Comparison of ENCODE assay signal across 1 cellular context in the genomic region with DNA sequence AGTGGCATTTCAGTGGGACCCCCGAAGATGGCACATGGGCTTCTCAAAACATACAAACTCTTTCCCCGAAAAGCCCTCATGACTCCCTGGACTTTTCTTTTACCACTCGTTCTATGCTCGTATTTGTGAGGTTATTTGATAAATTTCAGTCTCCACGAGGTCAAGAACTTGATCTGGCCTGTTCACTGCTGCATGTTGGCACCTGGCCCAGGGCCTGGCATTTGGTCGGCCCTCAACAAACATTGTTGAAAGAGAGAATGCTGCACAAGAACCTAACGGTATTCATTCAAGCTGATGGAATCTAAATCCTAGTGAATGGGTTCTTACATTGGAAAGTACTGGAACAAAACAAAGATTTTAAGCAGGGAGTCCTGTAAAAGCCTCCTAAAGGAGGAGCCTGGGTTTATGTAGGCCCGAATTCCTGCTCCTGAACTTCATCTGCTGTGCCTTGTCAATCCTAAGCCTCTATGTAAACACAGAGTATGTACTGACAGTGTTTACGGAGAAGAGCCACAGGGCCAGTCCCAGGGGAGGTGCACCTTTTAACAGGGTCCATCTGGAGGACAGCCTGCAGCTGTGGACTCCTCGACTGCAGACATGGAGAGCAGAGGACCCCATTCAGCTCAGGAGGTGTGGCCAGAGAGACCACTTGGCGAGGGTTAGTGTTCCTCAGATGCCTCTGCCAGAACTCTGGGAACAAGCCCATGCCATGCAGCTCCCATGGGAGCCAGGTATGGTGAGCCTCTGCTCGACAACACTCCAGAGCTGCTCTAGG.
TF ChIP-seq lines count a peak whose summit lies in the region.

No MANE protein-coding gene starts in this region.

TF ChIP-seq in HepG2, 621 proteins besides CTCF, POLR2A, EP300 and RAD21 (continued from another document and continues in another):
- TF ChIP-seq JUNB (CRISPR knock-in tag; IDR thresholded peaks at IDR 0.05; ENCODE audit: borderline replicate concordance) (no peak), NR2F1 (CRISPR knock-in tag; IDR thresholded peaks at IDR 0.05) (no peak; a peak in 1 of 4 replicates), RBAK (CRISPR knock-in tag; IDR thresholded peaks at IDR 0.05) (0 out of 2 replicates have a peak, but pooled peaks have one; percentile 47), SMAD3 (CRISPR knock-in tag; IDR thresholded peaks at IDR 0.05) (no peak), ZFP37 (CRISPR knock-in tag; IDR thresholded peaks at IDR 0.05; ENCODE audit: borderline replicate concordance) (no peak), CENPT (CRISPR knock-in tag; IDR thresholded peaks at IDR 0.05; ENCODE audit: low read depth) (no peak), ZNF3 (CRISPR knock-in tag; IDR thresholded peaks at IDR 0.05) (no peak), ZNF224 (CRISPR knock-in tag; IDR thresholded peaks at IDR 0.05) (no peak; the same call in 1 of the 2 replicates), HOXA9 (CRISPR knock-in tag; IDR thresholded peaks at IDR 0.05; ENCODE audit: borderline replicate concordance) (no peak), LRRFIP1 (CRISPR knock-in tag; conservative IDR thresholded peaks at IDR 0.05) (no peak), ZNF430 (CRISPR knock-in tag; IDR thresholded peaks at IDR 0.05) (no peak), NFIC (IDR thresholded peaks at IDR 0.05; ENCODE audit: low read length) (peak; percentile 76), ZMYM2 (CRISPR knock-in tag; IDR thresholded peaks at IDR 0.05) (no peak), PREB (CRISPR knock-in tag; IDR thresholded peaks at IDR 0.05) (no peak), TCF7 (IDR thresholded peaks at IDR 0.05; ENCODE audit: low read depth) (peak; percentile 43; the same call in 1 of the 2 replicates), THAP11 (CRISPR knock-in tag; IDR thresholded peaks at IDR 0.05) (no peak), MAFK (conservative IDR thresholded peaks at IDR 0.05 in 1 of 2, IDR thresholded peaks at IDR 0.05 in 1 of 2; ENCODE audit: low read length in 2 of 2) (no peak), ZNF484 (CRISPR knock-in tag; IDR thresholded peaks at IDR 0.05; ENCODE audit: borderline replicate concordance, low read depth) (no peak), ZNF562 (CRISPR knock-in tag; IDR thresholded peaks at IDR 0.05; ENCODE audit: borderline replicate concordance) (no peak), E2F1 (CRISPR knock-in tag; IDR thresholded peaks at IDR 0.05) (no peak), POGZ (CRISPR knock-in tag; IDR thresholded peaks at IDR 0.05) (peak; percentile 72), ZNF496 (CRISPR knock-in tag; IDR thresholded peaks at IDR 0.05; ENCODE audit: insufficient replicate concordance) (no peak), JUND (CRISPR knock-in tag; IDR thresholded peaks at IDR 0.05) (peak; percentile 41), ZFP36 (IDR thresholded peaks at IDR 0.05; ENCODE audit: borderline replicate concordance, low read depth, low read length, partially characterized antibody) (no peak), KLF15 (CRISPR knock-in tag; IDR thresholded peaks at IDR 0.05; ENCODE audit: borderline replicate concordance) (no peak), HDAC2 (CRISPR knock-in tag; IDR thresholded peaks at IDR 0.05) (peak; percentile 94; the same call in 1 of the 2 replicates), LCORL (IDR thresholded peaks at IDR 0.05) (no peak), LCORL (CRISPR knock-in tag; IDR thresholded peaks at IDR 0.05) (peak; percentile 94), HOXA5 (CRISPR knock-in tag; IDR thresholded peaks at IDR 0.05) (no peak), ZNF713 (CRISPR knock-in tag; IDR thresholded peaks at IDR 0.05) (no peak), ZBTB8A (CRISPR knock-in tag; IDR thresholded peaks at IDR 0.05; ENCODE audit: borderline replicate concordance, low read depth) (no peak), CEBPB (IDR thresholded peaks at IDR 0.05; ENCODE audit: borderline replicate concordance, low read depth, low read length) (no peak), CBX5 (CRISPR knock-in tag; IDR thresholded peaks at IDR 0.05; ENCODE audit: borderline replicate concordance) (no peak), ZBTB3 (CRISPR knock-in tag; IDR thresholded peaks at IDR 0.05; ENCODE audit: borderline replicate concordance, low read depth) (no peak), FOSL1 (CRISPR knock-in tag; IDR thresholded peaks at IDR 0.05; ENCODE audit: borderline replicate concordance) (no peak), MEIS2 (CRISPR knock-in tag; IDR thresholded peaks at IDR 0.05) (peak; percentile 90), ZNF749 (CRISPR knock-in tag; IDR thresholded peaks at IDR 0.05; ENCODE audit: borderline replicate concordance) (no peak), UBTF (CRISPR knock-in tag; IDR thresholded peaks at IDR 0.05) (no peak), SOX13 (IDR thresholded peaks at IDR 0.05) (no peak), SOX13 (CRISPR knock-in tag; conservative IDR thresholded peaks at IDR 0.05 in 1 of 2, IDR thresholded peaks at IDR 0.05 in 1 of 2) (peak in 1 of 2 experiments; percentile 75; a peak in 2 of 4 replicates), ZNF335 (CRISPR knock-in tag; IDR thresholded peaks at IDR 0.05) (no peak), BATF2 (CRISPR knock-in tag; IDR thresholded peaks at IDR 0.05) (no peak), RFXANK (CRISPR knock-in tag; IDR thresholded peaks at IDR 0.05) (no peak), ZNF605 (CRISPR knock-in tag; IDR thresholded peaks at IDR 0.05) (peak; percentile 70; the same call in 1 of the 2 replicates), ELF4 (CRISPR knock-in tag; IDR thresholded peaks at IDR 0.05; ENCODE audit: borderline replicate concordance) (0 out of 2 replicates have a peak, but pooled peaks have one; percentile 25), ZNF766 (CRISPR knock-in tag; IDR thresholded peaks at IDR 0.05; ENCODE audit: borderline replicate concordance) (no peak), ZMAT5 (CRISPR knock-in tag; IDR thresholded peaks at IDR 0.05; ENCODE audit: borderline replicate concordance, low read depth) (no peak), ZNF557 (CRISPR knock-in tag; IDR thresholded peaks at IDR 0.05) (no peak), ZBTB37 (CRISPR knock-in tag; IDR thresholded peaks at IDR 0.05) (no peak), HNRNPK (IDR thresholded peaks at IDR 0.05; ENCODE audit: low read depth, low read length, poor library complexity, severe bottlenecking) (no peak)
- TF ChIP-seq, protein P1, sequence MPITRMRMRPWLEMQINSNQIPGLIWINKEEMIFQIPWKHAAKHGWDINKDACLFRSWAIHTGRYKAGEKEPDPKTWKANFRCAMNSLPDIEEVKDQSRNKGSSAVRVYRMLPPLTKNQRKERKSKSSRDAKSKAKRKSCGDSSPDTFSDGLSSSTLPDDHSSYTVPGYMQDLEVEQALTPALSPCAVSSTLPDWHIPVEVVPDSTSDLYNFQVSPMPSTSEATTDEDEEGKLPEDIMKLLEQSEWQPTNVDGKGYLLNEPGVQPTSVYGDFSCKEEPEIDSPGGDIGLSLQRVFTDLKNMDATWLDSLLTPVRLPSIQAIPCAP (CRISPR knock-in tag; IDR thresholded peaks at IDR 0.05; ENCODE audit: low read depth): no peak
- TF ChIP-seq, protein P2, sequence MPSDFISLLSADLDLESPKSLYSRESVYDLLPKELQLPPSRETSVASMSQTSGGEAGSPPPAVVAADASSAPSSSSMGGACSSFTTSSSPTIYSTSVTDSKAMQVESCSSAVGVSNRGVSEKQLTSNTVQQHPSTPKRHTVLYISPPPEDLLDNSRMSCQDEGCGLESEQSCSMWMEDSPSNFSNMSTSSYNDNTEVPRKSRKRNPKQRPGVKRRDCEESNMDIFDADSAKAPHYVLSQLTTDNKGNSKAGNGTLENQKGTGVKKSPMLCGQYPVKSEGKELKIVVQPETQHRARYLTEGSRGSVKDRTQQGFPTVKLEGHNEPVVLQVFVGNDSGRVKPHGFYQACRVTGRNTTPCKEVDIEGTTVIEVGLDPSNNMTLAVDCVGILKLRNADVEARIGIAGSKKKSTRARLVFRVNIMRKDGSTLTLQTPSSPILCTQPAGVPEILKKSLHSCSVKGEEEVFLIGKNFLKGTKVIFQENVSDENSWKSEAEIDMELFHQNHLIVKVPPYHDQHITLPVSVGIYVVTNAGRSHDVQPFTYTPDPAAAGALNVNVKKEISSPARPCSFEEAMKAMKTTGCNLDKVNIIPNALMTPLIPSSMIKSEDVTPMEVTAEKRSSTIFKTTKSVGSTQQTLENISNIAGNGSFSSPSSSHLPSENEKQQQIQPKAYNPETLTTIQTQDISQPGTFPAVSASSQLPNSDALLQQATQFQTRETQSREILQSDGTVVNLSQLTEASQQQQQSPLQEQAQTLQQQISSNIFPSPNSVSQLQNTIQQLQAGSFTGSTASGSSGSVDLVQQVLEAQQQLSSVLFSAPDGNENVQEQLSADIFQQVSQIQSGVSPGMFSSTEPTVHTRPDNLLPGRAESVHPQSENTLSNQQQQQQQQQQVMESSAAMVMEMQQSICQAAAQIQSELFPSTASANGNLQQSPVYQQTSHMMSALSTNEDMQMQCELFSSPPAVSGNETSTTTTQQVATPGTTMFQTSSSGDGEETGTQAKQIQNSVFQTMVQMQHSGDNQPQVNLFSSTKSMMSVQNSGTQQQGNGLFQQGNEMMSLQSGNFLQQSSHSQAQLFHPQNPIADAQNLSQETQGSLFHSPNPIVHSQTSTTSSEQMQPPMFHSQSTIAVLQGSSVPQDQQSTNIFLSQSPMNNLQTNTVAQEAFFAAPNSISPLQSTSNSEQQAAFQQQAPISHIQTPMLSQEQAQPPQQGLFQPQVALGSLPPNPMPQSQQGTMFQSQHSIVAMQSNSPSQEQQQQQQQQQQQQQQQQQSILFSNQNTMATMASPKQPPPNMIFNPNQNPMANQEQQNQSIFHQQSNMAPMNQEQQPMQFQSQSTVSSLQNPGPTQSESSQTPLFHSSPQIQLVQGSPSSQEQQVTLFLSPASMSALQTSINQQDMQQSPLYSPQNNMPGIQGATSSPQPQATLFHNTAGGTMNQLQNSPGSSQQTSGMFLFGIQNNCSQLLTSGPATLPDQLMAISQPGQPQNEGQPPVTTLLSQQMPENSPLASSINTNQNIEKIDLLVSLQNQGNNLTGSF (CRISPR knock-in tag; IDR thresholded peaks at IDR 0.05): no peak
